ENCODE assay signal across 8 cellular contexts in the genomic region with DNA sequence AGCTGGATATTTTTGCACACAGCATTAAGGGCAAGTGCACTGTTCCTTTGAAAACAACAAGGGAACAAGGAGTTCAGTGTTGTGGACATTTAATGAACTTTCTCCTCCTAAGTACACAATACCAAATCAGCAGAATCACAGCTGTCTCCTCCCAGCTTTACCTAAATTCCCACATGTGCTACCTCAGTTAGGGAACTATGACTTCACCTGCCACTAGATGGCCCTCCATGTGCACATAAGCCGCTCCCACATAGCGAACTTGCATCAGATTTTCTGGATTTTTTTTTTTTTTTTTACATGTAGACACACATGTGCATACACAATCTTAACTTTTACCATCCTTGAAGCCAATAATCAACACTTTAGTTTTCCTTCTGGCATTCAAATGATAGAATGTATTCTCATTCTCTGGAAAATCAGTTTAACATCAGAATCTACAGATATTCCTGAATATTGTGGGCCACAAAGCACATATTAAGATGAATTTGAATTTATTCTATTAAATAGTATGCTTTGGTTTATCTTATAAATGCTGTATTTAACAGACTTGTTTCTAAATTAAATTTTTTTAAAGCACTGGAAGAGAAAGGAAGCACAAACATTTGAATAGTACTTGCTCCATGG.
DNase-seq lines count a peak whose midpoint lies in the region; ATAC-seq and TF ChIP-seq lines count a peak whose summit lies in the region.

No MANE protein-coding gene starts in this region.

- no peak overlapping the region for H3K4me3 ChIP-seq in upper lobe of left lung

- H3K27ac ChIP-seq in upper lobe of left lung, result peak overlapping the region in 1 of 4 donors; percentile 13

- H3K9me3 ChIP-seq in upper lobe of left lung, result no peaks in the 10 kb centered on the region

- H3K4me1 Mint-ChIP-seq in activated CD8-positive, alpha-beta memory T cell treated with anti-CD3 and anti-CD28 coated beads, Interleukin-2, amount 10 ng/mL, durations not matched to agents 7 days and 5 days, result no peaks in the 10 kb centered on the region
- H3K4me1 Mint-ChIP-seq in naive thymus-derived CD8-positive, alpha-beta T cell, result peaks cover 0 to 15% (median under 1%) of the 10 kb centered on the region in 4 donors

- POLR2A ChIA-PET in naive thymus-derived CD8-positive, alpha-beta T cell (lab: Charles Lee), result interaction anchor here (0.7 kb wide), 1 partner anchor 11 kb away, joined by 4 read pairs; no protein-coding TSS in a partner anchor

- TF ChIP-seq EP300 in upper lobe of left lung (IDR thresholded peaks at IDR 0.05), result no peak

- peaks cover 14 to 35% (median 17%) of the 10 kb centered on the region in 4 donors for H3K4me1 ChIP-seq in upper lobe of left lung

- no peaks in the 10 kb centered on the region for H3K36me3 ChIP-seq in upper lobe of left lung

- H3K4me3 Mint-ChIP-seq in activated CD8-positive, alpha-beta memory T cell treated with anti-CD3 and anti-CD28 coated beads, Interleukin-2, amount 10 ng/mL, durations not matched to agents 7 days and 5 days, result no peak overlapping the region
- H3K4me3 Mint-ChIP-seq in naive thymus-derived CD8-positive, alpha-beta T cell, result no peak overlapping the region

- no peak for TF ChIP-seq POLR2A in erythroblast (IDR thresholded peaks at IDR 0.05; ENCODE audit: low read length)
- no peak for TF ChIP-seq POLR2A in upper lobe of left lung (IDR thresholded peaks at IDR 0.05)

- H3K36me3 Mint-ChIP-seq in activated CD8-positive, alpha-beta memory T cell treated with anti-CD3 and anti-CD28 coated beads, Interleukin-2, amount 10 ng/mL, durations not matched to agents 7 days and 5 days, result no peaks in the 10 kb centered on the region
- no peaks in the 10 kb centered on the region for H3K36me3 Mint-ChIP-seq in naive thymus-derived CD8-positive, alpha-beta T cell

- ATAC-seq in HG03432 (IDR thresholded peaks at IDR 0.05; ENCODE audit: unreplicated experiment) (peak; percentile 38), upper lobe of left lung (ENCODE audit: low FRiP score in 2 of 2) (peak; percentile 31 to 77), GM21786 (IDR thresholded peaks at IDR 0.05; ENCODE audit: unreplicated experiment) (no peak)
- ATAC-seq in activated CD8-positive, alpha-beta memory T cell treated with anti-CD3 and anti-CD28 coated beads, Interleukin-2, amount 10 ng/mL, durations not matched to agents 7 days and 5 days, result peak; percentile 78
- ATAC-seq in naive thymus-derived CD8-positive, alpha-beta T cell, result no peak

- TF ChIP-seq CTCF in upper lobe of left lung (IDR thresholded peaks at IDR 0.05), result peak; percentile 57 to 78 (median 70)

- no peaks in the 10 kb centered on the region for H3K27me3 ChIP-seq in upper lobe of left lung

- WGBS in upper lobe of left lung, 2 donors, result 0 to 3% methylated on average over 2 of the region's 2 CpGs

- no peaks in the 10 kb centered on the region for H3K9me3 Mint-ChIP-seq in activated CD8-positive, alpha-beta memory T cell treated with anti-CD3 and anti-CD28 coated beads, Interleukin-2, amount 10 ng/mL, durations not matched to agents 7 days and 5 days (ENCODE audit: low read depth)
- H3K9me3 Mint-ChIP-seq in naive thymus-derived CD8-positive, alpha-beta T cell, result no peaks in the 10 kb centered on the region

- DNase-seq in Daoy (ENCODE audit: low read depth), result peak; percentile 82
- peak; percentile 52 to 69 for DNase-seq in NOMO-1 (lab: John Stamatoyannopoulos, UW; ENCODE audit: unreplicated experiment in 2 of 2)
- peak; percentile 69 for DNase-seq in activated CD8-positive, alpha-beta memory T cell treated with anti-CD3 and anti-CD28 coated beads, Interleukin-2, amount 10 ng/mL, durations not matched to agents 7 days and 5 days
- peak; percentile 60 to 70 for DNase-seq in erythroblast (lab: John Stamatoyannopoulos, UW)
- DNase-seq in naive thymus-derived CD8-positive, alpha-beta T cell, result peak in 8 of 10 donors; percentile 19 to 70 (median 34)
- peak in 1 of 2 donors; percentile 59 for DNase-seq in upper lobe of left lung

- H3K27ac Mint-ChIP-seq in activated CD8-positive, alpha-beta memory T cell treated with anti-CD3 and anti-CD28 coated beads, Interleukin-2, amount 10 ng/mL, durations not matched to agents 7 days and 5 days, result no peak overlapping the region
- H3K27ac Mint-ChIP-seq in naive thymus-derived CD8-positive, alpha-beta T cell, result no peak overlapping the region

- peaks cover 15% of the 10 kb centered on the region for H3K27me3 Mint-ChIP-seq in activated CD8-positive, alpha-beta memory T cell treated with anti-CD3 and anti-CD28 coated beads, Interleukin-2, amount 10 ng/mL, durations not matched to agents 7 days and 5 days
- peaks cover 0 to 8% (median 0%) of the 10 kb centered on the region in 5 donors for H3K27me3 Mint-ChIP-seq in naive thymus-derived CD8-positive, alpha-beta T cell

- CTCF ChIA-PET in activated CD8-positive, alpha-beta memory T cell treated with anti-CD3 and anti-CD28 coated beads, Interleukin-2, amount 10 ng/mL, durations not matched to agents 7 days and 5 days (lab: Charles Lee), result interaction anchor here (0.7 to 2.1 kb wide), 22 partner anchors 10 to 316 kb away, joined by 3 to 18 read pairs (median 4); no protein-coding TSS in a partner anchor

Comparison
In these comparisons a context has a peak if more than half of its experiments do, and no peak if none do; other contexts are left out.
1. ATAC-seq: peak in HG03432 (single experiment), activated CD8-positive, alpha-beta memory T cell treated with anti-CD3 and anti-CD28 coated beads, Interleukin-2, amount 10 ng/mL, durations not matched to agents 7 days and 5 days (single experiment) and upper lobe of left lung (2 of 2); none in naive thymus-derived CD8-positive, alpha-beta T cell (0 of 2) and GM21786 (single experiment).